Comparison of ENCODE assay signal across 10 cellular contexts in genomic region chr16:57532251-57532625, GRCh38. TPM values are rescaled to one million over a fixed set of nuclear protein-coding genes. Genes with fewer than 3 reads are reported as not detected.
DNase-seq lines count a peak whose midpoint lies in the region; ATAC-seq and TF ChIP-seq lines count a peak whose summit lies in the region.
"Had no signal": no experiment of that assay in that cellular context is flagged by ENCODE, and none has a peak within 500 bp of the region (broad histone marks: within the 10 kb centered on the region; RNA-seq: fewer than 3 reads in every experiment).

No MANE protein-coding gene starts in this region.

- CTCF ChIA-PET in activated naive CD4-positive, alpha-beta T cell treated with anti-CD3 and anti-CD28 coated beads, Interleukin-2, amount 10 ng/mL, durations not matched to agents 7 days and 5 days (lab: Charles Lee): interaction anchor here (1.5 to 3.0 kb wide), 2 partner anchors 9 to 13 kb away, joined by 3 to 19 read pairs; no protein-coding TSS in a partner anchor
- CTCF ChIA-PET in WTC11 (lab: Charles Lee): interaction anchor here (0.7 to 2.8 kb wide), 2 partner anchors 12 to 574 kb away, joined by 5 to 8 read pairs; no protein-coding TSS in a partner anchor

- H3K9me3 ChIP-seq in right lobe of liver: no peaks in the 10 kb centered on the region

- no peak for TF ChIP-seq CTCF in WTC11 (IDR thresholded peaks at IDR 0.05)
- TF ChIP-seq CTCF in right lobe of liver (IDR thresholded peaks at IDR 0.05): no peak
- no peak for TF ChIP-seq CTCF in type B pancreatic cell (conservative IDR thresholded peaks at IDR 0.05)

- POLR2A ChIA-PET in WTC11 (lab: Charles Lee): interaction anchor here (0.6 kb wide), 1 partner anchor 1030 kb away, joined by 3 read pairs; no protein-coding TSS in a partner anchor

- H3K4me3 Mint-ChIP-seq in activated naive CD4-positive, alpha-beta T cell treated with anti-CD3 and anti-CD28 coated beads, Interleukin-2, amount 10 ng/mL, durations not matched to agents 7 days and 5 days: peak overlapping the region; percentile 12
- H3K4me3 Mint-ChIP-seq in WTC11 (0 out of 2 replicates have a peak overlapping the region, but pooled peaks have one; percentile 3), type B pancreatic cell (peak overlapping the region; percentile 73)

- H3K27me3 Mint-ChIP-seq in activated naive CD4-positive, alpha-beta T cell treated with anti-CD3 and anti-CD28 coated beads, Interleukin-2, amount 10 ng/mL, durations not matched to agents 7 days and 5 days: no peaks in the 10 kb centered on the region
- H3K27me3 Mint-ChIP-seq in WTC11 (ENCODE audit: low read depth) (peaks cover 22% of the 10 kb centered on the region), type B pancreatic cell (peaks cover 38% of the 10 kb centered on the region)

- intact Hi-C loops in right lobe of liver (cut with DNase I): no loop called here

- TF ChIP-seq POLR2A in right lobe of liver (IDR thresholded peaks at IDR 0.05): no peak

- no peaks in the 10 kb centered on the region for H3K9me3 Mint-ChIP-seq in activated naive CD4-positive, alpha-beta T cell treated with anti-CD3 and anti-CD28 coated beads, Interleukin-2, amount 10 ng/mL, durations not matched to agents 7 days and 5 days
- no peaks in the 10 kb centered on the region for H3K9me3 Mint-ChIP-seq in WTC11
- no peaks in the 10 kb centered on the region for H3K9me3 Mint-ChIP-seq in type B pancreatic cell

- no peaks in the 10 kb centered on the region for H3K27me3 ChIP-seq in right lobe of liver

- peaks cover 8% of the 10 kb centered on the region for H3K36me3 Mint-ChIP-seq in activated naive CD4-positive, alpha-beta T cell treated with anti-CD3 and anti-CD28 coated beads, Interleukin-2, amount 10 ng/mL, durations not matched to agents 7 days and 5 days
- H3K36me3 Mint-ChIP-seq in WTC11 (no peaks in the 10 kb centered on the region), type B pancreatic cell (no peaks in the 10 kb centered on the region)

- no peak for DNase-seq in activated naive CD4-positive, alpha-beta T cell treated with anti-CD3 and anti-CD28 coated beads, Interleukin-2, amount 10 ng/mL, durations not matched to agents 7 days and 5 days
- no peak for DNase-seq in activated naive CD4-positive, alpha-beta T cell treated with Interleukin-2 at 50 U/mL for 16 hours
- peak; percentile 6 for DNase-seq in WTC11 (ENCODE audit: low spot score)
- peak in 2 of 3 donors; percentile 23 to 27 for DNase-seq in right lobe of liver
- peak; percentile 54 for DNase-seq in type B pancreatic cell (ENCODE audit: extremely low spot score, unreplicated experiment)
- DNase-seq: left colon, NCI-H524 treated with DMSO at 0.1 percent for 48 hours had no signal

- WGBS in right lobe of liver (ENCODE audit: insufficient coverage, low coverage, low lambda C conversion rate, missing lambda C conversion rate): 100% methylated on average over 1 of the region's 8 CpGs

- peaks cover 74% of the 10 kb centered on the region for H3K4me1 Mint-ChIP-seq in activated naive CD4-positive, alpha-beta T cell treated with anti-CD3 and anti-CD28 coated beads, Interleukin-2, amount 10 ng/mL, durations not matched to agents 7 days and 5 days
- H3K4me1 Mint-ChIP-seq in WTC11 (peaks cover 65% of the 10 kb centered on the region), type B pancreatic cell (ENCODE audit: unreplicated experiment) (peaks cover 46% of the 10 kb centered on the region)

- peak overlapping the region; percentile 95 for H3K27ac Mint-ChIP-seq in activated naive CD4-positive, alpha-beta T cell treated with anti-CD3 and anti-CD28 coated beads, Interleukin-2, amount 10 ng/mL, durations not matched to agents 7 days and 5 days
- peak overlapping the region; percentile 16; the same call in 1 of the 2 replicates for H3K27ac Mint-ChIP-seq in WTC11
- H3K27ac Mint-ChIP-seq in type B pancreatic cell: no peak overlapping the region

- ATAC-seq in WTC11: no peak
- ATAC-seq in right lobe of liver: no peak
- no peak for ATAC-seq in HG03045 (IDR thresholded peaks at IDR 0.05; ENCODE audit: unreplicated experiment)
- no peak for ATAC-seq in GM18517 (IDR thresholded peaks at IDR 0.05; ENCODE audit: unreplicated experiment)
- ATAC-seq in GM21786 (IDR thresholded peaks at IDR 0.05; ENCODE audit: unreplicated experiment): no peak
- ATAC-seq: left colon had no signal

- H3K27ac ChIP-seq in right lobe of liver: no peak overlapping the region

- peaks cover 0 to 4% (median 0%) of the 10 kb centered on the region in 4 donors for H3K4me1 ChIP-seq in right lobe of liver

- H3K36me3 ChIP-seq in right lobe of liver: no peaks in the 10 kb centered on the region

- H3K4me3 ChIP-seq in right lobe of liver: no peak overlapping the region

TF ChIP-seq in WTC11, 78 proteins besides CTCF, POLR2A, EP300 and RAD21:
- TF ChIP-seq, protein P1, sequence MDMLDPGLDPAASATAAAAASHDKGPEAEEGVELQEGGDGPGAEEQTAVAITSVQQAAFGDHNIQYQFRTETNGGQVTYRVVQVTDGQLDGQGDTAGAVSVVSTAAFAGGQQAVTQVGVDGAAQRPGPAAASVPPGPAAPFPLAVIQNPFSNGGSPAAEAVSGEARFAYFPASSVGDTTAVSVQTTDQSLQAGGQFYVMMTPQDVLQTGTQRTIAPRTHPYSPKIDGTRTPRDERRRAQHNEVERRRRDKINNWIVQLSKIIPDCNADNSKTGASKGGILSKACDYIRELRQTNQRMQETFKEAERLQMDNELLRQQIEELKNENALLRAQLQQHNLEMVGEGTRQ (CRISPR knock-in tag; IDR thresholded peaks at IDR 0.05): no peak
- TF ChIP-seq ATF2 (CRISPR knock-in tag; IDR thresholded peaks at IDR 0.05; ENCODE audit: borderline replicate concordance, low read depth): no peak
- no peak for TF ChIP-seq E2F1 (CRISPR knock-in tag; IDR thresholded peaks at IDR 0.05)
- TF ChIP-seq GRHL2 (CRISPR knock-in tag; IDR thresholded peaks at IDR 0.05; ENCODE audit: insufficient replicate concordance, severe bottlenecking): no peak
- TF ChIP-seq MYBL2 (CRISPR knock-in tag; IDR thresholded peaks at IDR 0.05): no peak

RNA-seq across cellular contexts. Expression of gene CCDC102A, which starts 4.1 kb away (rescaled TPM):
- 5.2 to 7.1 TPM (median 6.8 TPM) in 3 replicates for total RNA-seq in WTC11 (2021)
- 1 to 10 TPM in 5 of 6 experiments, under 1 TPM in 1; 0.97 to 1.9 (median 1.2) TPM for total RNA-seq in right lobe of liver
- total RNA-seq in type B pancreatic cell (ENCODE audit: low replicate concordance): 6.9 and 14.4 TPM in 2 replicates

RNA-seq across cellular contexts. Expression of gene ADGRG5, which starts 10.2 kb away (rescaled TPM):
- total RNA-seq in WTC11 (2021): 9.1 to 9.9 TPM (median 9.5 TPM) in 3 replicates
- total RNA-seq in right lobe of liver: under 1 TPM in 4 of 6 experiments, not detected in 2; 0.09 to 0.54 (median 0.18) TPM
- 0.82 and 1.7 TPM in 2 replicates for total RNA-seq in type B pancreatic cell (ENCODE audit: low replicate concordance)

RNA-seq across cellular contexts. Expression of gene DOK4, which starts 45.9 kb away (rescaled TPM):
- total RNA-seq in WTC11 (2021) (21.8 to 25.0 TPM (median 21.9 TPM) in 3 replicates), right lobe of liver (10 to 100 TPM; 20.0 to 62.1 (median 36.7) TPM), type B pancreatic cell (ENCODE audit: low replicate concordance) (33.3 and 72.0 TPM in 2 replicates)

Comparison
In these comparisons a context has a peak if more than half of its experiments do, and no peak if none do; other contexts are left out.
1. DNase-seq: peak in WTC11 (single experiment), right lobe of liver (2 of 3) and type B pancreatic cell (single experiment); none in activated naive CD4-positive, alpha-beta T cell treated with anti-CD3 and anti-CD28 coated beads, Interleukin-2, amount 10 ng/mL, durations not matched to agents 7 days and 5 days (single experiment) and activated naive CD4-positive, alpha-beta T cell treated with Interleukin-2 at 50 U/mL for 16 hours (single experiment).
2. H3K4me3 Mint-ChIP-seq: peak in every context shown above with its lines; median percentile 73 in type B pancreatic cell; 12 in activated naive CD4-positive, alpha-beta T cell treated with anti-CD3 and anti-CD28 coated beads, Interleukin-2, amount 10 ng/mL, durations not matched to agents 7 days and 5 days; 3 in WTC11.